ENCODE assay signal across 17 cellular contexts in the genomic region with DNA sequence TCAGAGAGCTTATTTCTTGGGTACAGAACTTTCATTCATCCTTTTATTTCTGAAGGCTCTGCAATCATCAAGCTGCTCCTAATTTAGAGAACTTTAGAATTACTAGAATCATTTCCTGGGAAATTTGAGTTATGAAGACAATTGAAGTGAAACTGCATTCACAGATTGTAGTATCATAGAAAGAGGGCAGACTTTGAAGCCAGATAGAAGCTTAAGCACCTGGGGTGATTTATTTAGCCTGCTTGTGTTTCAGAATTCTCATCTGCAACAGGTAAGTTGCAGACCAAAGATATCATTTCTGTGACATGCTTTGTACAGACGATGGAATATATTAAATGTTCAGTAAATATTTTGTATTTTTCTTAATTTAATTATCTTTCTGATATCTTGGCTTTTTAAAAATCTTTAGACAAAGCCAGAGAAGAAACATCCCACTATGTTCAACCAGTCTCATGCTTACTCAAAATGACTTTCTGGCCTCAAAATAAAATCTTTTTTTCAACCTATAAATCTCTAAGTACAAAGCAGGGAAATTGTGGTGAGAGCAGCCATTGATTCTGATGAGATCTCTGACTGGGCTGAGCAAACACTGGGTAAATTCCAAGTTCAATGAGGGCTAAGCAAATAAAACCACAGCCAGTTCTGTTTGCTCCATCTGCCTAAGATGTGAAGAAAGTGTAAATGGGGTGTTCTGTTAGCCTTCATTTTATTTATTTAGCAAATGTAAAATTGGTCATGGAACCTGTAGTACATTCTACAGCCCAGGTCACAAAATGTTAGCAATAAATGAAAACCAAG.
"Had no signal": no experiment of that assay in that cellular context is flagged by ENCODE, and none has a peak within 500 bp of the region (broad histone marks: within the 10 kb centered on the region; RNA-seq: fewer than 3 reads in every experiment).

No MANE protein-coding gene starts in this region.

- H3K36me3 Mint-ChIP-seq: immature natural killer cell; stimulated activated memory B cell treated with anti-CD40 and anti-IgM and Interleukin-4, amounts not matched to agents 10 μg/mL and 1 μg/mL and 100 μg/mL, for 72 hours had no signal

- H3K9ac ChIP-seq: parathyroid adenoma had no signal

- DNase-seq: activated CD4-positive, alpha-beta T cell treated with anti-CD3 and anti-CD28 coated beads for 1 hour; activated CD4-positive, alpha-beta T cell treated with anti-CD3 and anti-CD28 coated beads, Interleukin-2, amount 50 U/mL, for 4 hours; activated naive CD4-positive, alpha-beta T cell treated with Interleukin-2 at 50 U/mL for 16 hours; activated T-cell treated with anti-CD3 and anti-CD28 coated beads for 4 hours; anterior cingulate cortex; cerebellar nuclear complex; effector CD8-positive, alpha-beta T cell; head of caudate nucleus; immature natural killer cell; mucosa of descending colon; naive thymus-derived CD8-positive, alpha-beta T cell; stimulated activated CD4-positive, alpha-beta T cell treated with anti-CD3 and anti-CD28 coated beads, Interleukin-2, amount 100 ng/mL, for 24 hours had no signal

- H3K27me3 Mint-ChIP-seq: activated T-helper 17 cell treated with anti-CD3 and anti-CD28 coated beads, Interleukin-2, amount 50 U/mL, for 72 hours; naive thymus-derived CD8-positive, alpha-beta T cell; stimulated activated memory B cell treated with anti-CD40 and anti-IgM and Interleukin-4, amounts not matched to agents 10 μg/mL and 1 μg/mL and 100 μg/mL, for 72 hours had no signal

- H3K27ac Mint-ChIP-seq: activated T-helper 17 cell treated with anti-CD3 and anti-CD28 coated beads, Interleukin-2, amount 50 U/mL, for 72 hours; immature natural killer cell; naive thymus-derived CD8-positive, alpha-beta T cell; stimulated activated memory B cell treated with anti-CD40 and anti-IgM and Interleukin-4, amounts not matched to agents 10 μg/mL and 1 μg/mL and 100 μg/mL, for 72 hours had no signal

- H3K36me3 ChIP-seq: breast epithelium had no signal

- H3K4me1 ChIP-seq: breast epithelium, parathyroid adenoma had no signal

- H3K27ac ChIP-seq: breast epithelium, epithelial cell of prostate, parathyroid adenoma had no signal

- H3K27me3 ChIP-seq: breast epithelium had no signal

- H3K4me3 ChIP-seq: breast epithelium, mucosa of descending colon had no signal

- H3K9me3 ChIP-seq: breast epithelium, mucosa of descending colon had no signal

- ATAC-seq: activated T-helper 17 cell treated with anti-CD3 and anti-CD28 coated beads, Interleukin-2, amount 50 U/mL, for 72 hours; mucosa of descending colon; naive thymus-derived CD8-positive, alpha-beta T cell; stimulated activated memory B cell treated with anti-CD40 and anti-IgM and Interleukin-4, amounts not matched to agents 10 μg/mL and 1 μg/mL and 100 μg/mL, for 72 hours had no signal

- H3K4me1 Mint-ChIP-seq: activated T-helper 17 cell treated with anti-CD3 and anti-CD28 coated beads, Interleukin-2, amount 50 U/mL, for 72 hours; immature natural killer cell; naive thymus-derived CD8-positive, alpha-beta T cell; stimulated activated memory B cell treated with anti-CD40 and anti-IgM and Interleukin-4, amounts not matched to agents 10 μg/mL and 1 μg/mL and 100 μg/mL, for 72 hours had no signal

- H3K4me3 Mint-ChIP-seq: activated T-helper 17 cell treated with anti-CD3 and anti-CD28 coated beads, Interleukin-2, amount 50 U/mL, for 72 hours; immature natural killer cell; naive thymus-derived CD8-positive, alpha-beta T cell; stimulated activated memory B cell treated with anti-CD40 and anti-IgM and Interleukin-4, amounts not matched to agents 10 μg/mL and 1 μg/mL and 100 μg/mL, for 72 hours had no signal
